7 cellular contexts compared by ENCODE assay signal in the genomic region with DNA sequence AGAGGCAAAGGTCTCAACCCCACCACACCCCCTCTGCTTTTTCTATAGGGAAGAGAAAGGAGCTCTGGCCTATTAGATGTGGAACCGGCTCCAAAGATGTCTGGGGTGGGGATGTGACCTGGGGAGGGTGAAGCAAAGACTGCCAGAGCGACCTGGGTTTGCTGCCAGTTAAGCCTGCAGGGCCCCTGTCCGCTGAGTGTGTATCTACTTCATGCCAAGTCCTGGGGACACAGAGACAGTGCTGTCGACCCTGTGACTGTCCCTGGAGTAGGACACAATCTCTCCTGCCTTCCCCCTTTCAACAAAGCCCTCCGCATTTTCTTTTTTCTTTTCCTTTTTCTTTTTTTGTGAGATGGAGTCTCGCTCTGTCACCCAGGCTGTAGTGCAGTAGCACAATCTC. TPM values are rescaled to one million over a fixed set of nuclear protein-coding genes. Genes with fewer than 3 reads are reported as not detected.
"Had no signal": no experiment of that assay in that cellular context is flagged by ENCODE, and none has a peak within 500 bp of the region (broad histone marks: within the 10 kb centered on the region; RNA-seq: fewer than 3 reads in every experiment).

No MANE protein-coding gene starts in this region.

RNA-seq across cellular contexts. Expression of a gene that starts 6.6 kb away (rescaled TPM):
- total RNA-seq: GM23248, H4, H7, HepG2, HFFc6, HT1080 had no signal
- polyA plus RNA-seq: GM23248, HepG2, IgD-negative memory B cell had no signal

RNA-seq across cellular contexts. Expression of a gene that starts 25.9 kb away (rescaled TPM):
- total RNA-seq: GM23248, H4, H7, HepG2, HFFc6, HT1080 had no signal
- polyA plus RNA-seq: GM23248, HepG2, IgD-negative memory B cell had no signal

RNA-seq across cellular contexts. Expression of a gene that starts 44.2 kb away (rescaled TPM):
- total RNA-seq: GM23248, H7, HepG2, HFFc6, HT1080 had no signal
- polyA plus RNA-seq: GM23248, HepG2, IgD-negative memory B cell had no signal
